Comparison of ENCODE assay signal across 18 cellular contexts in the genomic region with DNA sequence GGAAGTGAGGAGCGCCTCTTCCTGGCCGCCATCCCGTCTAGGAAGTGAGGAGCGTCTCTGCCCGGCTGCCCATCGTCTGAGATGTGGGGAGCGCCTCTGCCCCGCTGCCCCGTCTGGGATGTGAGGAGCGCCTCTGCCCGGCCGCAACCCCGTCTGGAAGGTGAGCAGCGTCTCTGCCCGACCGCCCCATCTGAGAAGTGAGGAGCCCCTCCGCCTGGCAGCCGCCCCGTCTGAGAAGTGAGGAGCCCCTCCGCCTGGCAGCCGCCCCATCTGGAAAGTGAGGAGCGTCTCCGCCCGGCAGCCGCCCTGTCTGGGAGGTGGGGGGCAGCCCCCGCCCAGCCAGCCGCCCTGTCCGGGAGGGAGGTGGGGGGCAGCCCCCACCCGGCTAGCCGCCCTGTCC. TPM values are rescaled to one million over a fixed set of nuclear protein-coding genes. Genes with fewer than 3 reads are reported as not detected.
"Had no signal": no experiment of that assay in that cellular context is flagged by ENCODE, and none has a peak within 500 bp of the region (broad histone marks: within the 10 kb centered on the region; RNA-seq: fewer than 3 reads in every experiment).

No MANE protein-coding gene starts in this region.

RNA-seq across cellular contexts. Expression of a gene that starts 14.4 kb away (rescaled TPM):
- total RNA-seq: activated naive CD4-positive, alpha-beta T cell treated with anti-CD3 and anti-CD28 coated beads for 36 hours; activated naive CD4-positive, alpha-beta T cell treated with anti-CD3 and anti-CD28 coated beads, Interleukin-2, amount 50 U/mL, for 72 hours; activated naive CD8-positive, alpha-beta T cell treated with anti-CD3 and anti-CD28 coated beads, Interleukin-2, amount 10 ng/mL, durations not matched to agents 7 days and 5 days; activated T-cell treated with anti-CD3 and anti-CD28 coated beads, Interleukin-2, amount 50 U/mL, for 4 hours; activated T-cell treated with anti-CD3 and anti-CD28 coated beads, Interleukin-2, amount 50 U/mL, for 72 hours; activated T-helper 1 cell treated with anti-CD3 and anti-CD28 coated beads, Interleukin-12 subunit alpha, Interleukin-12 subunit beta, Interleukin-2, Interleukin-4 antibody, amounts not matched to agents 30 ng/mL and 10 ng/mL and 1 ng/mL, durations not matched to agents 14 hours and 24 hours and 36 hours; activated T-helper 17 cell treated with anti-CD3 and anti-CD28 coated beads, Interleukin-2, amount 50 U/mL, for 72 hours; activated T-helper 2 cell treated with anti-CD3 and anti-CD28 coated beads, Interferon-gamma antibody, Interleukin-2, Interleukin-4, amounts not matched to agents 10 μg/mL and 5 μg/mL and 100 μg/mL, durations not matched to agents 14 hours and 24 hours and 36 hours; adrenal gland; aorta; ascending aorta; astrocyte; body of pancreas; breast epithelium; bronchial epithelial cell; cardiac muscle cell; cardiac septum; chondrocyte had no signal
- polyA plus RNA-seq: aorta, cardiac muscle cell had no signal

RNA-seq across cellular contexts. Expression of a gene that starts 27.0 kb away (rescaled TPM):
- total RNA-seq: activated naive CD4-positive, alpha-beta T cell treated with anti-CD3 and anti-CD28 coated beads for 36 hours; activated naive CD8-positive, alpha-beta T cell treated with anti-CD3 and anti-CD28 coated beads, Interleukin-2, amount 10 ng/mL, durations not matched to agents 7 days and 5 days; ascending aorta; bronchial epithelial cell; cardiac muscle cell; cardiac septum; chondrocyte had no signal
- polyA plus RNA-seq: aorta, cardiac muscle cell had no signal
